ENCODE assay signal across 9 cellular contexts in the genomic region with DNA sequence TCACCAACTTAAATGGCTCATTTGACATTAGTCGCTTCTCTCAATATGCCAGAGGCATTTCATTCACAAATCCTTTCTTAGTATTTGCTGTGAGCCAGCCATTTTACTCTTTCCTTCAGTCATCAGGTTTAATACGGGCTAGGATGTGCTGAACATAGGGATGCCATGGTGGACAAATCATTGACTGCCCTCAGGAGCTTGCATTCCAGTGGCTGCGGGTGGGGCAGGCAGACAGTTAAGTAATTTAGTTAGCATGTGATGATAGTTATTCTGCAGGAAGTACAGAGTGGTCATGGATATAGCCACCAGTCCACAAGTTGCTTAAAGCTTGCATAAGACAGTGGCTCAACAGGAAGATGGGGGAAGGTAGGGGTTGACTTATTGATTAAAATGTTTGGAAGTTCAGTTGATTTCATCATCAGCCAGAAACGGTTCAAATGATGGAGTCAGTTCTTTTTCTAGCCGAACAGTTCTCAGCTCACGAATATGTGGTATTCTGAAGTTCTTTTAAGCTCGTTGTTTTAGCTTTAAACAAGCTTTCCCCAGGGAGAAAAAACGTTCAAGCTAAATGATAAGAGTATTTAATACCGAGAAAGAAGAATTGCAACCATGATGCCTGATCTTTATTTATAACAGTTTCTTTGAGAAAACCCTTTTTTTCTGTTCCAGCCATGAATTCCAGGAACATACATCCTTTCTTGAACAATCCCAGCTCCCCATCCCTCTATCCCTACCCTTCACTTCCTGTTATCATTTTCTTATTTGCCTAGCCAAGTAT. TPM values are rescaled to one million over a fixed set of nuclear protein-coding genes. Genes with fewer than 3 reads are reported as not detected.
A peak's percentile ranks its signal among the peaks of the same experiment; 100 is the strongest.
DNase-seq lines count a peak whose midpoint lies in the region; ATAC-seq, FAIRE-seq and TF ChIP-seq lines count a peak whose summit lies in the region.
"Had no signal": no experiment of that assay in that cellular context is flagged by ENCODE, and none has a peak within 500 bp of the region (broad histone marks: within the 10 kb centered on the region; RNA-seq: fewer than 3 reads in every experiment).

No MANE protein-coding gene starts in this region.

- DNase-seq in NOMO-1 treated with DMSO at 0.1 percent for 48 hours (lab: John Stamatoyannopoulos, UW; ENCODE audit: unreplicated experiment) (peak; percentile 96), endothelial cell (ENCODE audit: low spot score) (no peak), naive B cell (no peak), GM19239 (ENCODE audit: insufficient read length, low spot score) (no peak), GDM1 (lab: John Stamatoyannopoulos, UW) (no peak)

- TF ChIP-seq CTCF in endothelial cell (IDR thresholded peaks at IDR 0.05; ENCODE audit: unreplicated experiment): no peak

- H3K9me3 Mint-ChIP-seq in endothelial cell (ENCODE audit: unreplicated experiment): no peaks in the 10 kb centered on the region
- H3K9me3 Mint-ChIP-seq in naive B cell: no peaks in the 10 kb centered on the region

- H3K4me1 Mint-ChIP-seq in endothelial cell (ENCODE audit: unreplicated experiment) (peaks cover 22% of the 10 kb centered on the region), naive B cell (peaks cover 10 to 14% (median 12%) of the 10 kb centered on the region in 3 donors)

- peak overlapping the region; percentile 90 for H3K27ac Mint-ChIP-seq in endothelial cell (ENCODE audit: unreplicated experiment)
- H3K27ac Mint-ChIP-seq in naive B cell: peak overlapping the region in 2 of 6 donors; percentile 55 to 75

- H3K27me3 Mint-ChIP-seq in endothelial cell (ENCODE audit: unreplicated experiment): peaks cover 8% of the 10 kb centered on the region
- H3K27me3 Mint-ChIP-seq in naive B cell: peaks cover 0 to 33% (median 18%) of the 10 kb centered on the region in 3 donors

- H3K36me3 ChIP-seq in ES-I3 (ENCODE audit: insufficient read depth, low read length): no peaks in the 10 kb centered on the region

- H3K9me3 ChIP-seq in ES-I3 (ENCODE audit: control insufficient read depth, insufficient read depth, low read length): no peaks in the 10 kb centered on the region

- ATAC-seq in naive B cell (ENCODE audit: low read depth in 2 of 2) (no peak), GM21529 (IDR thresholded peaks at IDR 0.05; ENCODE audit: unreplicated experiment) (no peak), HG02870 (IDR thresholded peaks at IDR 0.05; ENCODE audit: unreplicated experiment) (no peak)

- no peak for FAIRE-seq in GM19239 (lab: Jason Lieb, UNC)

- H3K36me3 Mint-ChIP-seq in endothelial cell (ENCODE audit: low read depth, unreplicated experiment) (no peaks in the 10 kb centered on the region), naive B cell (no peaks in the 10 kb centered on the region)

- peaks cover 11% of the 10 kb centered on the region for H3K4me1 ChIP-seq in ES-I3 (ENCODE audit: insufficient read depth, low read length)

- H3K4me3 Mint-ChIP-seq in endothelial cell (ENCODE audit: unreplicated experiment) (peak overlapping the region; percentile 96), naive B cell (peak overlapping the region in 7 of 8 donors; percentile 82 to 91 (median 85))

- H3K9ac ChIP-seq in ES-I3 (ENCODE audit: low read depth, low read length): peak overlapping the region; percentile 76
- H3K9ac ChIP-seq: KMS-11 had no signal

RNA-seq across cellular contexts. Expression of a gene that starts 1.4 kb away (rescaled TPM):
- total RNA-seq in endothelial cell (ENCODE audit: unreplicated experiment): 21.9 TPM
- under 1 TPM in 4 of 6 donors, not detected in 2; 0.13 to 0.53 (median 0.25) TPM for polyA plus RNA-seq in naive B cell (ENCODE audit: low read depth in 6 of 6)
